ENCODE assay signal across 18 cellular contexts in the genomic region with DNA sequence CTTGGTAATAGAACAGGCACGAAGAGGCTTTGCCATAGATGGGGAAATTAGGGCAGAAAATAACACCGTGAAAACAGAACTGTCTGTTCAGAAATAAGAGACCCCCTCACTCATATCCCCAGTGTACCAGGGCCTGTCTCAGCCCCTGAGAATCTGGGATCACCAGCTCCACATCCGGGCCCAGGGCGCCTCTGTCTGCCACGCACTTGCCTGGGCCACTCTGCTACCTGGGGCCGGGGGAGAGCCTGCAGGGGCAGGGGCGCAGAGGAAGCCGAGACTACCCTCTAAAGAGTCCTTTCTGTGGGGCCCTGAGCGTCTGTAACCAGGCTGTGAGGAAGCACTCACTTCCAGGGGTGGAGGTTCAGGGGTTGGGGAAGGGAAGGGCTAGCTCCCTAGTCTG. TPM values are rescaled to one million over a fixed set of nuclear protein-coding genes. Genes with fewer than 3 reads are reported as not detected.
DNase-seq lines count a peak whose midpoint lies in the region; ATAC-seq and TF ChIP-seq lines count a peak whose summit lies in the region.
"Had no signal": no experiment of that assay in that cellular context is flagged by ENCODE, and none has a peak within 500 bp of the region (broad histone marks: within the 10 kb centered on the region; RNA-seq: fewer than 3 reads in every experiment).

No MANE protein-coding gene starts in this region.

- peaks cover 100% of the 10 kb centered on the region for H3K4me1 Mint-ChIP-seq in brain
- H3K4me1 Mint-ChIP-seq in stimulated activated memory B cell treated with anti-CD40 and anti-IgM and Interleukin-4, amounts not matched to agents 10 μg/mL and 1 μg/mL and 100 μg/mL, for 72 hours: no peaks in the 10 kb centered on the region

- peak overlapping the region; percentile 12 to 25 for H3K27ac ChIP-seq in breast epithelium
- no peak overlapping the region for H3K27ac ChIP-seq in mammary epithelial cell (ENCODE audit: insufficient read depth, low read depth, low read length)
- no peak overlapping the region for H3K27ac ChIP-seq in mesendoderm (ENCODE audit: low read depth, low read length)
- H3K27ac ChIP-seq in caudate nucleus (ENCODE audit: low read depth, low read length): no peak overlapping the region
- H3K27ac ChIP-seq: left lung, VCaP had no signal

- no peak overlapping the region for H3K4ac ChIP-seq in mesendoderm (ENCODE audit: low read depth, low read length)

- CTCF ChIA-PET in mammary epithelial cell (lab: Charles Lee; ENCODE audit: low non-redundant PET): no interaction called here

- H3K79me2 ChIP-seq in mammary epithelial cell (ENCODE audit: insufficient read depth, low read length) (peaks cover 97% of the 10 kb centered on the region), mesendoderm (ENCODE audit: control insufficient read depth, insufficient read depth, low read length) (peaks cover 11% of the 10 kb centered on the region)

- H3K4me2 ChIP-seq in mammary epithelial cell (ENCODE audit: insufficient read depth, low read depth, low read length) (no peak overlapping the region), mesendoderm (ENCODE audit: low read length) (no peak overlapping the region)

- H3K9ac ChIP-seq in mammary epithelial cell (ENCODE audit: insufficient read depth, low read length): no peak overlapping the region
- H3K9ac ChIP-seq in mesendoderm (ENCODE audit: low read length): peak overlapping the region; percentile 39

- WGBS in mammary epithelial cell (ENCODE audit: low coverage, missing lambda C conversion rate): 72% methylated on average over 5 of the region's 9 CpGs
- no CpG with 5 or more reads among the region's 9 CpGs for WGBS in mesendoderm (ENCODE audit: extremely low coverage, insufficient coverage, low lambda C conversion rate)

- peak; percentile 4 for ATAC-seq in stimulated activated memory B cell treated with anti-CD40 and anti-IgM and Interleukin-4, amounts not matched to agents 10 μg/mL and 1 μg/mL and 100 μg/mL, for 72 hours
- no peak for ATAC-seq in HG03139 (IDR thresholded peaks at IDR 0.05; ENCODE audit: unreplicated experiment)
- ATAC-seq: Panc1, T-helper 17 cell had no signal

- no peaks in the 10 kb centered on the region for H3K9me3 ChIP-seq in breast epithelium
- no peaks in the 10 kb centered on the region for H3K9me3 ChIP-seq in mammary epithelial cell (replicated peaks; ENCODE audit: insufficient read depth, low read length)
- H3K9me3 ChIP-seq: Caco-2, left lung, mucosa of descending colon had no signal

- H3K4me1 ChIP-seq in breast epithelium (peaks cover 0 to 4% of the 10 kb centered on the region in 2 donors), mammary epithelial cell (ENCODE audit: insufficient read depth, low read length) (peaks cover 27% of the 10 kb centered on the region), mesendoderm (ENCODE audit: control insufficient read depth, low read depth, low read length) (peaks cover 25% of the 10 kb centered on the region)

- peak overlapping the region; percentile 69 for H3K56ac ChIP-seq in mesendoderm (ENCODE audit: low read length)

- H2BK120ac ChIP-seq in mesendoderm (ENCODE audit: low read depth, low read length): no peak overlapping the region

- H3K36me3 Mint-ChIP-seq in brain: peaks cover 10% of the 10 kb centered on the region
- peaks cover 5% of the 10 kb centered on the region for H3K36me3 Mint-ChIP-seq in stimulated activated memory B cell treated with anti-CD40 and anti-IgM and Interleukin-4, amounts not matched to agents 10 μg/mL and 1 μg/mL and 100 μg/mL, for 72 hours
- H3K36me3 Mint-ChIP-seq: activated naive CD8-positive, alpha-beta T cell treated with anti-CD3 and anti-CD28 coated beads, Interleukin-2, amount 10 ng/mL, durations not matched to agents 7 days and 5 days had no signal

- H3K36me3 ChIP-seq in breast epithelium: no peaks in the 10 kb centered on the region
- H3K36me3 ChIP-seq in mammary epithelial cell (ENCODE audit: insufficient read depth, low read length): peaks cover 7% of the 10 kb centered on the region
- no peaks in the 10 kb centered on the region for H3K36me3 ChIP-seq in mesendoderm (ENCODE audit: control insufficient read depth, insufficient read depth, low read length)
- H3K36me3 ChIP-seq: left lung had no signal

- no peak overlapping the region for H2AK5ac ChIP-seq in mesendoderm (ENCODE audit: low read length)

- in situ Hi-C loops in mammary epithelial cell (cut with MboI; ENCODE audit: low sequenced_read_pairs in 2 of 2): no loop called here

- peak overlapping the region; percentile 59 to 80 (median 70) for H3K4me3 Mint-ChIP-seq in brain
- no peak overlapping the region for H3K4me3 Mint-ChIP-seq in stimulated activated memory B cell treated with anti-CD40 and anti-IgM and Interleukin-4, amounts not matched to agents 10 μg/mL and 1 μg/mL and 100 μg/mL, for 72 hours
- H3K4me3 Mint-ChIP-seq: activated naive CD8-positive, alpha-beta T cell treated with anti-CD3 and anti-CD28 coated beads, Interleukin-2, amount 10 ng/mL, durations not matched to agents 7 days and 5 days; T-helper 17 cell had no signal

- no peak overlapping the region for H2BK15ac ChIP-seq in mesendoderm (replicated peaks; ENCODE audit: low read depth)

- H2AFZ ChIP-seq in mammary epithelial cell (ENCODE audit: low read depth, low read length): no peak overlapping the region

- dilution Hi-C loops in mammary epithelial cell (cut with HindIII; ENCODE audit: low sequenced_read_pairs): loop anchor here (25.0 kb wide), 1 partner anchor 597 kb away; a partner anchor contains a TSS

- no TSS peak for BruUV-seq in mammary epithelial cell (replicated peaks; lab: Mats Ljungman, UMichigan)

- DNase-seq in breast epithelium (ENCODE audit: low spot score in 2 of 2) (no peak), mammary epithelial cell (no peak), mesendoderm (no peak), pons (ENCODE audit: low spot score) (no peak), caudate nucleus (lab: John Stamatoyannopoulos, UW) (no peak)
- DNase-seq: 8988T; activated naive CD8-positive, alpha-beta T cell treated with anti-CD3 and anti-CD28 coated beads, Interleukin-2, amount 10 ng/mL, durations not matched to agents 7 days and 5 days; Caco-2; left lung; NK-92 treated with Interleukin-12 subunit alpha and Interleukin-12 subunit beta, amount 100 ng/mL, for 24 hours; T-helper 17 cell; trophoblast cell had no signal

- H3K4me3 ChIP-seq in breast epithelium (peak overlapping the region in 1 of 3 donors; percentile 35), mammary epithelial cell (replicated peaks in 1 of 3; ENCODE audit: insufficient read depth in 1 of 3, low read depth in 2 of 3, low read length in 3 of 3) (no peak overlapping the region), mesendoderm (ENCODE audit: low read length) (no peak overlapping the region)
- H3K4me3 ChIP-seq: left lung, mucosa of descending colon had no signal

- H4K5ac ChIP-seq in mesendoderm (ENCODE audit: low read length): no peak overlapping the region

- peak overlapping the region; percentile 95 to 99 (median 98) for H3K27ac Mint-ChIP-seq in brain
- no peak overlapping the region for H3K27ac Mint-ChIP-seq in stimulated activated memory B cell treated with anti-CD40 and anti-IgM and Interleukin-4, amounts not matched to agents 10 μg/mL and 1 μg/mL and 100 μg/mL, for 72 hours
- H3K27ac Mint-ChIP-seq: activated naive CD8-positive, alpha-beta T cell treated with anti-CD3 and anti-CD28 coated beads, Interleukin-2, amount 10 ng/mL, durations not matched to agents 7 days and 5 days; T-helper 17 cell had no signal

- no peaks in the 10 kb centered on the region for H3K27me3 ChIP-seq in breast epithelium
- no peaks in the 10 kb centered on the region for H3K27me3 ChIP-seq in mammary epithelial cell (ENCODE audit: insufficient read depth, low read length)
- no peaks in the 10 kb centered on the region for H3K27me3 ChIP-seq in mesendoderm (ENCODE audit: insufficient read depth, low read length, poor library complexity)
- H3K27me3 ChIP-seq: left lung had no signal

- peaks cover 2% of the 10 kb centered on the region for H3K27me3 Mint-ChIP-seq in brain
- peaks cover 36% of the 10 kb centered on the region for H3K27me3 Mint-ChIP-seq in stimulated activated memory B cell treated with anti-CD40 and anti-IgM and Interleukin-4, amounts not matched to agents 10 μg/mL and 1 μg/mL and 100 μg/mL, for 72 hours

- no peak for TF ChIP-seq POLR2A in breast epithelium (IDR thresholded peaks at IDR 0.05)

- intact Hi-C loops in breast epithelium (cut with DNase I; ENCODE audit: low total_unique reads) (no loop called here), mammary epithelial cell (cut with micrococcal nuclease) (no loop called here)

- peaks cover 3% of the 10 kb centered on the region for H4K20me1 ChIP-seq in mammary epithelial cell (ENCODE audit: insufficient read depth, low read length)

- H3K18ac ChIP-seq in mesendoderm (ENCODE audit: low read length): no peak overlapping the region

- no peak overlapping the region for H3K23ac ChIP-seq in mesendoderm (ENCODE audit: low read length)

- H2BK5ac ChIP-seq in mesendoderm (ENCODE audit: low read length): no peak overlapping the region

- no peak for TF ChIP-seq CTCF in breast epithelium (IDR thresholded peaks at IDR 0.05)
- TF ChIP-seq CTCF in mammary epithelial cell (conservative IDR thresholded peaks at IDR 0.05 in 1 of 2, IDR thresholded peaks at IDR 0.05 in 1 of 2; ENCODE audit: extremely low read depth in 1 of 2, insufficient read depth in 1 of 2, low read depth in 1 of 2, low read length in 2 of 2): no peak
- TF ChIP-seq CTCF in brain (conservative IDR thresholded peaks at IDR 0.05): no peak

- no peaks in the 10 kb centered on the region for H3K9me3 Mint-ChIP-seq in brain
- no peaks in the 10 kb centered on the region for H3K9me3 Mint-ChIP-seq in stimulated activated memory B cell treated with anti-CD40 and anti-IgM and Interleukin-4, amounts not matched to agents 10 μg/mL and 1 μg/mL and 100 μg/mL, for 72 hours
- H3K9me3 Mint-ChIP-seq: activated naive CD8-positive, alpha-beta T cell treated with anti-CD3 and anti-CD28 coated beads, Interleukin-2, amount 10 ng/mL, durations not matched to agents 7 days and 5 days had no signal

- no peak overlapping the region for H4K8ac ChIP-seq in mesendoderm (ENCODE audit: low read depth, low read length)

- H3K79me1 ChIP-seq in mesendoderm (ENCODE audit: low read length): peaks cover 17% of the 10 kb centered on the region

RNA-seq across cellular contexts. Expression of a gene that starts 19.8 kb away (rescaled TPM):
- total RNA-seq in breast epithelium (1 to 10 TPM; 2.6 to 6.6 (median 4.5) TPM), mammary epithelial cell (100 to 1,000 TPM in 1 of 2 donors, 10 to 100 TPM in 1; 60.8 to 162 TPM)
- polyA plus RNA-seq in mammary epithelial cell (103 TPM), brain (ENCODE audit: insufficient read depth, low read depth, low replicate concordance) (56.3 TPM)
- 278 TPM for polyA minus RNA-seq in mammary epithelial cell
- 30.2 TPM for polyA plus RNA-seq in mesendoderm (2013, experiment 1 of 2)
- 30.5 TPM for polyA plus RNA-seq in mesendoderm (2013, experiment 2 of 2)

Comparison
In these comparisons a context has a peak if more than half of its experiments do, and no peak if none do; other contexts are left out.
1. H3K27ac ChIP-seq: peak in breast epithelium (2 of 2); none in mammary epithelial cell (single experiment), mesendoderm (single experiment) and caudate nucleus (single experiment).
2. RNA of a gene that starts 19.8 kb away (total RNA-seq): 60.8 to 162 TPM in mammary epithelial cell; 2.6 to 6.6 TPM in breast epithelium; every median in the first group is over 4 times any median in the second.